ENCODE assay signal across 1 cellular context in the genomic region with DNA sequence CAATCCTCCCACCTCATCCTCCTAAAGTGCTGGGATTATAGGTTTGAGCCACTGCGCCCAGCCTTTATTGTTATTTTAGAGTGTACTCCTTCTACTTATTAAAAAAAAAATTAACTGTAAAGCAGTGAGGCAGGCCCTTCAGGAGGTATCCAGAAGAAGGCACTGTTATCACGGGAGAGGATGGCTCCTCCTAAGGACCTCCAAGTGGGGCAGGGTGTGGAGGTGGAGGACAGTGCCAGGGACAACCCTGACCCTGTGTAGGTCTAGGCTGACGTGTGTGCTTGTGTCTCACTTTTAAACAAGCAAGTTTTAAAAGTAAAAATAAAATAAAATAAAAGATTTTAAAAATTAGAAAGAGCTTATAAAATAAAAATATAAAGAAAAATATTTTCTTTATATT.
TF ChIP-seq lines count a peak whose summit lies in the region.

No MANE protein-coding gene starts in this region.

TF ChIP-seq in K562, 482 proteins besides CTCF, POLR2A, EP300 and RAD21:
- TF ChIP-seq ZNF316 (IDR thresholded peaks at IDR 0.05): no peak
- no peak for TF ChIP-seq CSDE1 (IDR thresholded peaks at IDR 0.05)
- no peak for TF ChIP-seq ZEB2 (IDR thresholded peaks at IDR 0.05)
- no peak for TF ChIP-seq ADNP (tag; IDR thresholded peaks at IDR 0.05)
- no peak for TF ChIP-seq ZNF583 (CRISPR knock-in tag; IDR thresholded peaks at IDR 0.05)
- TF ChIP-seq ZNF584 (CRISPR knock-in tag; IDR thresholded peaks at IDR 0.05; ENCODE audit: low read depth): no peak
- TF ChIP-seq, protein P1, sequence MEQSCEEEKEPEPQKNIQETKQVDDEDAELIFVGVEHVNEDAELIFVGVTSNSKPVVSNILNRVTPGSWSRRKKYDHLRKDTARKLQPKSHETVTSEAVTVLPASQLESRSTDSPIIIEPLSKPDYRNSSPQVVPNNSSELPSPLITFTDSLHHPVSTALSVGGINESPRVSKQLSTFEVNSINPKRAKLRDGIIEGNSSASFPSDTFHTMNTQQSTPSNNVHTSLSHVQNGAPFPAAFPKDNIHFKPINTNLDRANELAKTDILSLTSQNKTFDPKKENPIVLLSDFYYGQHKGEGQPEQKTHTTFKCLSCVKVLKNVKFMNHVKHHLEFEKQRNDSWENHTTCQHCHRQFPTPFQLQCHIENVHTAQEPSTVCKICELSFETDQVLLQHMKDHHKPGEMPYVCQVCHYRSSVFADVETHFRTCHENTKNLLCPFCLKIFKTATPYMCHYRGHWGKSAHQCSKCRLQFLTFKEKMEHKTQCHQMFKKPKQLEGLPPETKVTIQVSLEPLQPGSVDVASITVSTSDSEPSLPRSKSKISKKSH (CRISPR knock-in tag; IDR thresholded peaks at IDR 0.05): no peak
- TF ChIP-seq FOXM1 (IDR thresholded peaks at IDR 0.05; ENCODE audit: low read depth): no peak
- no peak for TF ChIP-seq FOXM1 (CRISPR knock-in tag; IDR thresholded peaks at IDR 0.05; ENCODE audit: low read depth)
- TF ChIP-seq NONO (IDR thresholded peaks at IDR 0.05; ENCODE audit: low read depth in 2 of 2, low read length in 1 of 2): no peak
- TF ChIP-seq MAFK (IDR thresholded peaks at IDR 0.05; ENCODE audit: low read length): no peak
- TF ChIP-seq, protein P2, sequence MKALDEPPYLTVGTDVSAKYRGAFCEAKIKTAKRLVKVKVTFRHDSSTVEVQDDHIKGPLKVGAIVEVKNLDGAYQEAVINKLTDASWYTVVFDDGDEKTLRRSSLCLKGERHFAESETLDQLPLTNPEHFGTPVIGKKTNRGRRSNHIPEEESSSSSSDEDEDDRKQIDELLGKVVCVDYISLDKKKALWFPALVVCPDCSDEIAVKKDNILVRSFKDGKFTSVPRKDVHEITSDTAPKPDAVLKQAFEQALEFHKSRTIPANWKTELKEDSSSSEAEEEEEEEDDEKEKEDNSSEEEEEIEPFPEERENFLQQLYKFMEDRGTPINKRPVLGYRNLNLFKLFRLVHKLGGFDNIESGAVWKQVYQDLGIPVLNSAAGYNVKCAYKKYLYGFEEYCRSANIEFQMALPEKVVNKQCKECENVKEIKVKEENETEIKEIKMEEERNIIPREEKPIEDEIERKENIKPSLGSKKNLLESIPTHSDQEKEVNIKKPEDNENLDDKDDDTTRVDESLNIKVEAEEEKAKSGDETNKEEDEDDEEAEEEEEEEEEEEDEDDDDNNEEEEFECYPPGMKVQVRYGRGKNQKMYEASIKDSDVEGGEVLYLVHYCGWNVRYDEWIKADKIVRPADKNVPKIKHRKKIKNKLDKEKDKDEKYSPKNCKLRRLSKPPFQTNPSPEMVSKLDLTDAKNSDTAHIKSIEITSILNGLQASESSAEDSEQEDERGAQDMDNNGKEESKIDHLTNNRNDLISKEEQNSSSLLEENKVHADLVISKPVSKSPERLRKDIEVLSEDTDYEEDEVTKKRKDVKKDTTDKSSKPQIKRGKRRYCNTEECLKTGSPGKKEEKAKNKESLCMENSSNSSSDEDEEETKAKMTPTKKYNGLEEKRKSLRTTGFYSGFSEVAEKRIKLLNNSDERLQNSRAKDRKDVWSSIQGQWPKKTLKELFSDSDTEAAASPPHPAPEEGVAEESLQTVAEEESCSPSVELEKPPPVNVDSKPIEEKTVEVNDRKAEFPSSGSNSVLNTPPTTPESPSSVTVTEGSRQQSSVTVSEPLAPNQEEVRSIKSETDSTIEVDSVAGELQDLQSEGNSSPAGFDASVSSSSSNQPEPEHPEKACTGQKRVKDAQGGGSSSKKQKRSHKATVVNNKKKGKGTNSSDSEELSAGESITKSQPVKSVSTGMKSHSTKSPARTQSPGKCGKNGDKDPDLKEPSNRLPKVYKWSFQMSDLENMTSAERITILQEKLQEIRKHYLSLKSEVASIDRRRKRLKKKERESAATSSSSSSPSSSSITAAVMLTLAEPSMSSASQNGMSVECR (CRISPR knock-in tag; IDR thresholded peaks at IDR 0.05): no peak
- TF ChIP-seq HDAC1 (IDR thresholded peaks at IDR 0.05): no peak
- TF ChIP-seq KLF16 (IDR thresholded peaks at IDR 0.05): no peak
- TF ChIP-seq COPS2 (conservative IDR thresholded peaks at IDR 0.05): no peak
- TF ChIP-seq GATA2 (CRISPR knock-in tag; IDR thresholded peaks at IDR 0.05): no peak
- no peak for TF ChIP-seq ZNF217 (CRISPR knock-in tag; IDR thresholded peaks at IDR 0.05)
- TF ChIP-seq GABPB2 (CRISPR knock-in tag; conservative IDR thresholded peaks at IDR 0.05): no peak
- no peak for TF ChIP-seq ZNF41 (CRISPR knock-in tag; conservative IDR thresholded peaks at IDR 0.05)
- TF ChIP-seq U2AF2 (optimal IDR thresholded peaks at IDR 0.05; ENCODE audit: low read depth, low read length): no peak
- TF ChIP-seq MCM3 (IDR thresholded peaks at IDR 0.05): no peak
